1 cellular context compared by ENCODE assay signal in genomic region chr17:48954300-48954755, GRCh38.
A peak's percentile ranks its signal among the peaks of the same experiment; 100 is the strongest.
TF ChIP-seq lines count a peak whose summit lies in the region.

No MANE protein-coding gene starts in this region.

TF ChIP-seq in HepG2, 621 proteins besides CTCF, POLR2A, EP300 and RAD21 (continued from another document and continues in another):
- TF ChIP-seq ZHX1 (CRISPR knock-in tag; IDR thresholded peaks at IDR 0.05; ENCODE audit: low read depth) (no peak), ZNF646 (CRISPR knock-in tag; IDR thresholded peaks at IDR 0.05) (no peak), BHLHE40 (IDR thresholded peaks at IDR 0.05; ENCODE audit: low read length) (no peak), ZBED4 (CRISPR knock-in tag; IDR thresholded peaks at IDR 0.05; ENCODE audit: borderline replicate concordance) (no peak), KDM6A (CRISPR knock-in tag; IDR thresholded peaks at IDR 0.05; ENCODE audit: low read depth) (no peak), SATB2 (CRISPR knock-in tag; IDR thresholded peaks at IDR 0.05) (no peak), SMARCC2 (IDR thresholded peaks at IDR 0.05) (no peak), PHF8 (CRISPR knock-in tag; IDR thresholded peaks at IDR 0.05) (no peak), ZNF883 (CRISPR knock-in tag; IDR thresholded peaks at IDR 0.05; ENCODE audit: not compliant biosample characterization) (no peak), ZNF296 (CRISPR knock-in tag; conservative IDR thresholded peaks at IDR 0.05) (no peak), ZNF776 (CRISPR knock-in tag; IDR thresholded peaks at IDR 0.05) (no peak), DDIT3 (CRISPR knock-in tag; IDR thresholded peaks at IDR 0.05) (no peak), AKAP8 (CRISPR knock-in tag; IDR thresholded peaks at IDR 0.05) (no peak), DZIP1 (CRISPR knock-in tag; IDR thresholded peaks at IDR 0.05) (no peak), MXD3 (CRISPR knock-in tag; IDR thresholded peaks at IDR 0.05) (no peak), SIX4 (CRISPR knock-in tag; IDR thresholded peaks at IDR 0.05) (no peak), ZNF180 (CRISPR knock-in tag; IDR thresholded peaks at IDR 0.05; ENCODE audit: borderline replicate concordance, low read depth) (no peak), KLF15 (CRISPR knock-in tag; IDR thresholded peaks at IDR 0.05; ENCODE audit: borderline replicate concordance) (no peak), ZNF629 (CRISPR knock-in tag; conservative IDR thresholded peaks at IDR 0.05) (peak; percentile 68), PRPF4 (IDR thresholded peaks at IDR 0.05; ENCODE audit: low read depth, low read length, poor library complexity, severe bottlenecking) (no peak), TEAD2 (CRISPR knock-in tag; IDR thresholded peaks at IDR 0.05) (no peak), MEIS1 (CRISPR knock-in tag; IDR thresholded peaks at IDR 0.05; ENCODE audit: borderline replicate concordance) (no peak), MYNN (CRISPR knock-in tag; IDR thresholded peaks at IDR 0.05; ENCODE audit: low read depth) (no peak), ZNF362 (CRISPR knock-in tag; IDR thresholded peaks at IDR 0.05; ENCODE audit: borderline replicate concordance) (no peak; the same call in 1 of the 2 replicates), ZKSCAN5 (CRISPR knock-in tag; IDR thresholded peaks at IDR 0.05) (no peak), MAFK (conservative IDR thresholded peaks at IDR 0.05 in 1 of 2, IDR thresholded peaks at IDR 0.05 in 1 of 2; ENCODE audit: low read length in 2 of 2) (no peak), TFDP2 (CRISPR knock-in tag; IDR thresholded peaks at IDR 0.05) (no peak), THYN1 (CRISPR knock-in tag; IDR thresholded peaks at IDR 0.05; ENCODE audit: borderline replicate concordance, low read depth) (no peak), ISX (CRISPR knock-in tag; conservative IDR thresholded peaks at IDR 0.05) (no peak), SP5 (CRISPR knock-in tag; IDR thresholded peaks at IDR 0.05; ENCODE audit: borderline replicate concordance, low read depth) (no peak), GPN1 (CRISPR knock-in tag; IDR thresholded peaks at IDR 0.05; ENCODE audit: borderline replicate concordance) (no peak), ZBTB26 (CRISPR knock-in tag; IDR thresholded peaks at IDR 0.05; ENCODE audit: borderline replicate concordance) (no peak), MXI1 (IDR thresholded peaks at IDR 0.05; ENCODE audit: borderline replicate concordance, low read depth, low read length) (no peak), ZNF33B (CRISPR knock-in tag; IDR thresholded peaks at IDR 0.05) (peak; percentile 80; the same call in 1 of the 2 replicates), ZNF788 (CRISPR knock-in tag; IDR thresholded peaks at IDR 0.05; ENCODE audit: borderline replicate concordance) (0 out of 2 replicates have a peak, but pooled peaks have one; percentile 2), ZNF503 (CRISPR knock-in tag; IDR thresholded peaks at IDR 0.05) (no peak), ZNF616 (CRISPR knock-in tag; IDR thresholded peaks at IDR 0.05; ENCODE audit: low read depth) (no peak)
